Comparison of ENCODE assay signal across 11 cellular contexts in the genomic region with DNA sequence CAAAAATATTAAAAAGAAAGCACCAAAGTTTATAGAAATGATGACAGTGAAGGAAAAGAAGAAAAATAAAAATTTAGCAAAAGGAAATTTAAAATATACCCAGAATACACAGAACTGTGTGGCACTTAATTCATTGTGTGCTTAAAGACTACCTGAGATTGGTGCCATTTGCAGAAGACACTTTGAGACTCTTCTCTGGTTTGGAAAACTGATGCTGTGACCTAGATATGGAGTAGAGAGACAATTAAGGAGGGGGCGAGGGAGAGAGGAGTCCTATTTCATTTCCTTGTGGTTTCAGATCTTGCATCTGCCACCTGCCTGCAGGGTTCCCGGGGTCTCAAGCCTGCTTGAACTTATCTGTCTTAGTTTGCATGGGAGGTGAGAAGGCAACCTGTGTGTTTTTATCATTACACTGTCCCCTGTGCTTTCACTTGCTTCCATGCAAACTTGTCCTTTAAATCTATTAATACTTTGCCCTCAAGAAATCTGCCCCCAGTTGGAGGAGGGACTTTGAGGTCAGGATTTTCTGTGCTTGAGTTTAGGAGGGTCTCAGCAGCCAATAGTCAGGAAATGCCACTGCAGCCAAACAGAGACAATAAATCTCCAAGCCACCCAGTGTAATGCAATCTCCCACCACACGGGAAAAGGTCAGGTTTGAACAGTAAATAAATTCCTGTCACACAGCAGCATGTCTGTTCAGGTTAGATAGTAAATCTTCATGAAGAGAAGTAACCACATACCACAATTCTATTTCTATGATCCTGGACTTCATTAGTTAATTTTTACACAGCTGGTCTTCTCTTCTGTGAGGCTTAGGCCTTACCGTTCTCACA.
DNase-seq lines count a peak whose midpoint lies in the region; ATAC-seq and TF ChIP-seq lines count a peak whose summit lies in the region.
"Had no signal": no experiment of that assay in that cellular context is flagged by ENCODE, and none has a peak within 500 bp of the region (broad histone marks: within the 10 kb centered on the region; RNA-seq: fewer than 3 reads in every experiment).

No MANE protein-coding gene starts in this region.

- no peak overlapping the region for H2AFZ ChIP-seq in PC-9
- no peak overlapping the region for H2AFZ ChIP-seq in hepatocyte

- H3K27ac ChIP-seq in cardiac muscle cell (peak overlapping the region; percentile 31), right atrium auricular region (no peak overlapping the region), PC-9 (no peak overlapping the region), hepatocyte (peak overlapping the region; percentile 52)

- H3K36me3 ChIP-seq in cardiac muscle cell = no peaks in the 10 kb centered on the region
- H3K36me3 ChIP-seq in right atrium auricular region = no peaks in the 10 kb centered on the region
- no peaks in the 10 kb centered on the region for H3K36me3 ChIP-seq in PC-9 (ENCODE audit: low read depth)
- H3K36me3 ChIP-seq in hepatocyte (replicated peaks; ENCODE audit: insufficient read depth, low read depth) = no peaks in the 10 kb centered on the region

- no peaks in the 10 kb centered on the region for H3K79me2 ChIP-seq in PC-9 (ENCODE audit: low read depth)
- no peaks in the 10 kb centered on the region for H3K79me2 ChIP-seq in hepatocyte

- H3K4me1 ChIP-seq in cardiac muscle cell (ENCODE audit: low read depth) (peaks cover 12% of the 10 kb centered on the region), right atrium auricular region (no peaks in the 10 kb centered on the region), PC-9 (replicated peaks; ENCODE audit: insufficient read depth) (peaks cover 8% of the 10 kb centered on the region; the same call in 1 of the 2 replicates), hepatocyte (ENCODE audit: insufficient read depth) (peaks cover 11% of the 10 kb centered on the region)

- H3K9me2 ChIP-seq in PC-9 (ENCODE audit: insufficient read depth) (no peaks in the 10 kb centered on the region), hepatocyte (replicated peaks; ENCODE audit: insufficient read depth) (no peaks in the 10 kb centered on the region)

- no peaks in the 10 kb centered on the region for H3F3A ChIP-seq in PC-9 (ENCODE audit: insufficient read depth, low read depth)

- WGBS in hepatocyte (ENCODE audit: low lambda C conversion rate, missing lambda C conversion rate) = 23% methylated on average over 4 of the region's 4 CpGs

- DNase-seq in cardiac muscle cell (ENCODE audit: low read depth in 1 of 2, low spot score in 1 of 2) = peak in 1 of 2 donors; percentile 28
- no peak for DNase-seq in right atrium auricular region (ENCODE audit: low spot score)
- DNase-seq in PC-9 = no peak
- DNase-seq in hepatocyte (ENCODE audit: low spot score) = peak; percentile 17
- DNase-seq in stimulated activated CD4-positive, alpha-beta T cell treated with anti-CD3 and anti-CD28 coated beads, Interleukin-1b, Interleukin-23, amount 100 ng/mL, for 48 hours = no peak
- DNase-seq in Right ventricle myocardium superior = no peak
- no peak for DNase-seq in A172 (ENCODE audit: low spot score)
- DNase-seq: caudate nucleus; CD4-positive, alpha-beta memory T cell had no signal

- ATAC-seq in Right ventricle myocardium superior (ENCODE audit: poor library complexity) (no peak), GM18519 (IDR thresholded peaks at IDR 0.05; ENCODE audit: low FRiP score, unreplicated experiment) (no peak)
- ATAC-seq: Right ventricle myocardium inferior had no signal

- intact Hi-C loops in PC-9 (cut with micrococcal nuclease; ENCODE audit: unreplicated experiment) = no loop called here
- intact Hi-C loops in Right ventricle myocardium superior (cut with DNase I) = no loop called here

- TF ChIP-seq CTCF in cardiac muscle cell (IDR thresholded peaks at IDR 0.05; ENCODE audit: low read depth, low read length) (peak; percentile 19), right atrium auricular region (IDR thresholded peaks at IDR 0.05) (peak in 1 of 2 donors; percentile 30), PC-9 (conservative IDR thresholded peaks at IDR 0.05) (peak; percentile 42; the same call in 1 of the 2 replicates), hepatocyte (IDR thresholded peaks at IDR 0.05; ENCODE audit: poor library complexity) (no peak)

- BruUV-seq in PC-9 (replicated peaks; lab: Mats Ljungman, UMichigan) = no TSS peak

- H4K20me1 ChIP-seq in PC-9 (ENCODE audit: insufficient read depth) (no peaks in the 10 kb centered on the region), hepatocyte (ENCODE audit: insufficient read depth, poor library complexity, severe bottlenecking) (no peaks in the 10 kb centered on the region)

- CTCF ChIA-PET in PC-9 (lab: Charles Lee) = no interaction called here

- H3K4me3 ChIP-seq in cardiac muscle cell (no peak overlapping the region), right atrium auricular region (no peak overlapping the region), PC-9 (no peak overlapping the region), hepatocyte (no peak overlapping the region)

- H3K9me3 ChIP-seq in cardiac muscle cell (ENCODE audit: low read depth) (no peaks in the 10 kb centered on the region), right atrium auricular region (no peaks in the 10 kb centered on the region), PC-9 (ENCODE audit: insufficient read depth, low read depth) (no peaks in the 10 kb centered on the region), hepatocyte (ENCODE audit: low read depth) (no peaks in the 10 kb centered on the region)

- H3K4me2 ChIP-seq in PC-9 (no peak overlapping the region), hepatocyte (no peak overlapping the region)

- H3K27me3 ChIP-seq in cardiac muscle cell (no peaks in the 10 kb centered on the region), right atrium auricular region (no peaks in the 10 kb centered on the region), PC-9 (ENCODE audit: insufficient read depth, low read depth) (no peaks in the 10 kb centered on the region), hepatocyte (no peaks in the 10 kb centered on the region)

- POLR2A ChIA-PET in PC-9 (lab: Charles Lee; ENCODE audit: unreplicated experiment) = no interaction called here

Comparison
In these comparisons a context has a peak if more than half of its experiments do, and no peak if none do; other contexts are left out.
1. H3K27ac ChIP-seq: peak in cardiac muscle cell (single experiment) and hepatocyte (single experiment); none in right atrium auricular region (0 of 2) and PC-9 (single experiment).